ENCODE assay signal across 8 cellular contexts in the genomic region with DNA sequence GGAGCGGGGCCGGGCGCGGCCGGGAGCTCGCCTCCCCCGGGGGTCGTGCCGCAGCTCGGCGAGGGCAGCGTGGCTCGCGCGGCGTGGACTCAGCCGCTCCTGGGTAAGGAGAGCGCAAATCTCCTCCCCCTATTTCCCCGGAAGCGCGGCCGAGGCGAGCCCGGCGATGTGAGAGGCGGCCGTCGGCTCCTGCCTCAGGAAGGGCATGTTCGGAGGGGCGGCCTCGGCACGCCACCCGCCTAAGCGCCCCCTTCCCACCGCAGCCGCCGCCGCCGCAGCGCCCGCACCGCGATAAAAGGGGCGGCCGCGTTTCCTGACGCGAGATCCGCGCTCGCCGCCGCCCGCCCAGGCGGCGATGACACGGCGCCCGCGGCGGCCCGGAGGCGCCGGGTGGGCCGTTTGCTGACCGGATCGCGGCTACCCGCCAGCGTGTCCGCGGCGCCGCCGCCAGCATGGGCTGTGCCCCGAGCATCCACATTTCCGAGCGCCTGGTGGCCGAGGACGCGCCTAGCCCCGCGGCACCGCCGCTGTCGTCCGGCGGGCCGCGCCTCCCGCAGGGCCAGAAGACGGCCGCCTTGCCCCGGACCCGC. TPM values are rescaled to one million over a fixed set of nuclear protein-coding genes. Genes with fewer than 3 reads are reported as not detected.
DNase-seq lines count a peak whose midpoint lies in the region; ATAC-seq and TF ChIP-seq lines count a peak whose summit lies in the region.

A gene with protein sequence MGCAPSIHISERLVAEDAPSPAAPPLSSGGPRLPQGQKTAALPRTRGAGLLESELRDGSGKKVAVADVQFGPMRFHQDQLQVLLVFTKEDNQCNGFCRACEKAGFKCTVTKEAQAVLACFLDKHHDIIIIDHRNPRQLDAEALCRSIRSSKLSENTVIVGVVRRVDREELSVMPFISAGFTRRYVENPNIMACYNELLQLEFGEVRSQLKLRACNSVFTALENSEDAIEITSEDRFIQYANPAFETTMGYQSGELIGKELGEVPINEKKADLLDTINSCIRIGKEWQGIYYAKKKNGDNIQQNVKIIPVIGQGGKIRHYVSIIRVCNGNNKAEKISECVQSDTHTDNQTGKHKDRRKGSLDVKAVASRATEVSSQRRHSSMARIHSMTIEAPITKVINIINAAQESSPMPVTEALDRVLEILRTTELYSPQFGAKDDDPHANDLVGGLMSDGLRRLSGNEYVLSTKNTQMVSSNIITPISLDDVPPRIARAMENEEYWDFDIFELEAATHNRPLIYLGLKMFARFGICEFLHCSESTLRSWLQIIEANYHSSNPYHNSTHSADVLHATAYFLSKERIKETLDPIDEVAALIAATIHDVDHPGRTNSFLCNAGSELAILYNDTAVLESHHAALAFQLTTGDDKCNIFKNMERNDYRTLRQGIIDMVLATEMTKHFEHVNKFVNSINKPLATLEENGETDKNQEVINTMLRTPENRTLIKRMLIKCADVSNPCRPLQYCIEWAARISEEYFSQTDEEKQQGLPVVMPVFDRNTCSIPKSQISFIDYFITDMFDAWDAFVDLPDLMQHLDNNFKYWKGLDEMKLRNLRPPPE (plus strand): TSS at position 146 of the 590 bp plus-strand sequence. CDS start 307 bp downstream, at position 453.

- peaks cover 0 to 1% (median 0%) of the 10 kb centered on the region in 8 donors for H3K9me3 Mint-ChIP-seq in CD4-positive, alpha-beta memory T cell

- peak within 1 kb of the TSS; percentile 65 to 86 for H3K4me3 ChIP-seq in CD4-positive, alpha-beta memory T cell (ENCODE audit: low read length in 2 of 2)

- CTCF ChIA-PET in CD4-positive, alpha-beta memory T cell (lab: Charles Lee; ENCODE audit: partially characterized antibody) = interaction anchor here (1.2 to 2.6 kb wide), 3 partner anchors 49 to 410 kb away, joined by 4 to 7 read pairs (median 5); no protein-coding TSS in a partner anchor

- H3K4me1 ChIP-seq in CD4-positive, alpha-beta memory T cell (ENCODE audit: insufficient read depth, low read length) = peaks cover 48% of the 10 kb centered on the region

- H3K36me3 Mint-ChIP-seq in CD4-positive, alpha-beta memory T cell = peaks cover 0 to 12% of the 10 kb centered on the region in 2 donors

- H3K27me3 Mint-ChIP-seq in CD4-positive, alpha-beta memory T cell = no peaks in the 10 kb centered on the region

- intact Hi-C loops in CD4-positive, alpha-beta memory T cell (cut with micrococcal nuclease) = loop anchor here (1.0 to 2.0 kb wide), 5 partner anchors 8 to 399 kb away; a partner anchor contains a TSS

- peak; percentile 63 to 73 (median 67) for DNase-seq in CD4-positive, alpha-beta memory T cell
- peak; percentile 47 to 66 (median 54) for DNase-seq in T-helper 1 cell
- peak in 11 of 61 donors; percentile 6 to 69 (median 51) for DNase-seq in caudate nucleus (lab: John Stamatoyannopoulos, UW)
- DNase-seq in kidney tubule cell (ENCODE audit: low spot score) = peak; percentile 67
- DNase-seq in stimulated activated CD8-positive, alpha-beta memory T cell treated with anti-CD3 and anti-CD28 coated beads, Interleukin-15, amount 100 ng/mL, for 48 hours (ENCODE audit: low read depth in 2 of 2) = peak; percentile 27 to 37
- no peak for DNase-seq in GF-D8 (lab: John Stamatoyannopoulos, UW)

- H3K27ac ChIP-seq in CD4-positive, alpha-beta memory T cell (ENCODE audit: low read depth, low read length) = peak within 1 kb of the TSS; percentile 83
- H3K27ac ChIP-seq in caudate nucleus (ENCODE audit: low read depth, low read length) = peak within 1 kb of the TSS; percentile 89

- peak; percentile 42 for TF ChIP-seq POLR2A in GM19099 (IDR thresholded peaks at IDR 0.05; ENCODE audit: extremely low read depth, insufficient read length, low read depth)

- H3K27me3 ChIP-seq in CD4-positive, alpha-beta memory T cell (ENCODE audit: insufficient read depth, low read length) = no peaks in the 10 kb centered on the region

- H3K27ac Mint-ChIP-seq in CD4-positive, alpha-beta memory T cell = peak within 1 kb of the TSS; percentile 97 to 99 (median 98)

- no peaks in the 10 kb centered on the region for H3K9me3 ChIP-seq in CD4-positive, alpha-beta memory T cell (ENCODE audit: control insufficient read depth in 1 of 2, low read length in 2 of 2)

- H3K4me3 Mint-ChIP-seq in CD4-positive, alpha-beta memory T cell = peak within 1 kb of the TSS; percentile 94 to 99 (median 96)

- POLR2A ChIA-PET in CD4-positive, alpha-beta memory T cell (lab: Charles Lee; ENCODE audit: partially characterized antibody) = interaction anchor here (0.6 to 3.8 kb wide), 26 partner anchors 7 to 601 kb away, joined by 3 to 25 read pairs (median 5); a partner anchor contains a TSS

- peaks cover 29 to 57% (median 44%) of the 10 kb centered on the region in 4 donors for H3K4me1 Mint-ChIP-seq in CD4-positive, alpha-beta memory T cell

- ATAC-seq in HG03175 (IDR thresholded peaks at IDR 0.05; ENCODE audit: unreplicated experiment) = peak; percentile 20

- H3K36me3 ChIP-seq in CD4-positive, alpha-beta memory T cell (ENCODE audit: insufficient read depth, low read length) = no peaks in the 10 kb centered on the region

RNA-seq across cellular contexts. Expression of the gene that starts here (rescaled TPM):
- 10 to 100 TPM; 39.2 to 41.3 TPM for total RNA-seq in CD4-positive, alpha-beta memory T cell
- polyA plus RNA-seq in CD4-positive, alpha-beta memory T cell = 1 to 10 TPM; 1.9 to 5.6 TPM
